ENCODE assay signal across 24 cellular contexts in the genomic region with DNA sequence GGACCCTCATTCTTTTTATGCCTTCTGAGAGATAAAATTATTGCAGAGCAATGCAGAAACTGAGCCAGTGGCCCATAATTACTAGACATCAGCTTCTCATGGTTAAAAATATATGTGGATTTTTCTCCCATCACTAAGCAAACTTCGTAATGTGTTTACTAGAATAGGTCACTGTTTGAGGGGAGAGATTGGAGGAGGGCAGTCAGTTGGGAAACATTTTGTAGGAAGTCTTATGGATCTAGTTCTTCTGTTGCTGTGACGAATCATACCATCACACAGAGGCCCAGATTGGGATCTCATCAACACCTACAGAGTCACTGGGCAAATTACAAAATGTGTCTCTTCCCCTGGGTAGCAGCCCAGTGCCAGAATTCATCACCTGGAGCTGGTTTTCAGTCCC.
"Had no signal": no experiment of that assay in that cellular context is flagged by ENCODE, and none has a peak within 500 bp of the region (broad histone marks: within the 10 kb centered on the region; RNA-seq: fewer than 3 reads in every experiment).

No MANE protein-coding gene starts in this region.

- H3K27ac ChIP-seq: body of pancreas, cardiac muscle cell, colonic mucosa, spleen, thoracic aorta had no signal

- DNase-seq: activated CD4-positive, alpha-beta T cell treated with anti-CD3 and anti-CD28 coated beads, Interleukin-2, amount 10 ng/mL, durations not matched to agents 24 days and 14 days; activated CD4-positive, CD25-positive, alpha-beta regulatory T cell treated with anti-CD3 and anti-CD28 coated beads, Interleukin-2, amount 50 U/mL, for 72 hours; activated CD8-positive, alpha-beta T cell treated with anti-CD3 and anti-CD28 coated beads for 36 hours; activated effector memory CD4-positive, alpha-beta T cell treated with Interleukin-2 at 50 U/mL for 16 hours; activated naive CD4-positive, alpha-beta T cell treated with Interleukin-2 at 50 U/mL for 16 hours; activated T-cell treated with anti-CD3 and anti-CD28 coated beads, Interleukin-2, amount 50 U/mL, for 72 hours; anterior cingulate cortex; body of pancreas; cerebellar nuclear complex; colonic mucosa; effector memory CD4-positive, alpha-beta T cell; foreskin melanocyte; left ventricle myocardium superior; mucosa of descending colon; posterior cingulate gyrus; right cardiac atrium; spleen; stimulated activated naive CD4-positive, alpha-beta T cell; T1000; trophoblast cell had no signal

- H3K4me3 ChIP-seq: body of pancreas, cardiac muscle cell, colonic mucosa, mucosa of descending colon, spleen, thoracic aorta had no signal

- H3K4me1 ChIP-seq: body of pancreas, colonic mucosa, spleen had no signal

- H3K36me3 ChIP-seq: cardiac muscle cell, colonic mucosa, thoracic aorta had no signal

- H3K9me3 ChIP-seq: body of pancreas, colonic mucosa had no signal

- ATAC-seq: body of pancreas, mucosa of descending colon, right cardiac atrium had no signal

- H3K27me3 ChIP-seq: body of pancreas, cardiac muscle cell, colonic mucosa, spleen had no signal

- FAIRE-seq: islet of Langerhans, urothelium cell line had no signal
